Comparison of ENCODE assay signal across 12 cellular contexts in the genomic region with DNA sequence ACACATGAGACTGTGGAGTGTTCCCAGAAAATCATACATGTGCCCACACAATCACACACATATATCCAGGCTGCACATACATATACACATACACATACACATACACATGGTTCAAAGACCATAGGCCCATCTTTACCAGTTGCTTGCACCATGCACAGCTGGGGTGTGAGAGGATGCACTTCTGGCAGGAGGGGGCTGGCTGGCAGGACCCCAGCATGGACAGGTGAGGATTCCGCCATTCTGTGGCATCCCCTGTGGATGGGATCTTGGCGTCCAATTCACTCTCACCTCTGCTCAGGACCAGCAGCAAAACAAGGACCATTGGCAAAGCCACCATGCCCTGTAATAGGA.
DNase-seq lines count a peak whose midpoint lies in the region; ATAC-seq and TF ChIP-seq lines count a peak whose summit lies in the region.
"Had no signal": no experiment of that assay in that cellular context is flagged by ENCODE, and none has a peak within 500 bp of the region (broad histone marks: within the 10 kb centered on the region; RNA-seq: fewer than 3 reads in every experiment).

No MANE protein-coding gene starts in this region.

- peaks cover 62% of the 10 kb centered on the region for H3K36me3 Mint-ChIP-seq in effector memory CD8-positive, alpha-beta T cell (ENCODE audit: insufficient read depth)

- H3K27ac ChIP-seq in KMS-11, result peak overlapping the region; percentile 79

- H3K4me1 Mint-ChIP-seq in effector memory CD8-positive, alpha-beta T cell (ENCODE audit: low read depth in 2 of 2), result peaks cover 42 to 64% of the 10 kb centered on the region in 2 donors

- TF ChIP-seq CTCF in KMS-11 (conservative IDR thresholded peaks at IDR 0.05; ENCODE audit: low read depth, low read length), result no peak
- TF ChIP-seq CTCF in GM20000 (IDR thresholded peaks at IDR 0.05; ENCODE audit: extremely low read depth, missing control alignments), result no peak

- peak overlapping the region; percentile 47 for H3K4me2 ChIP-seq in KMS-11

- no peak overlapping the region for H2AFZ ChIP-seq in KMS-11 (ENCODE audit: low read depth)

- H3K27me3 Mint-ChIP-seq in effector memory CD8-positive, alpha-beta T cell, result no peaks in the 10 kb centered on the region

- no peak for TF ChIP-seq POLR2A in GM18505 (IDR thresholded peaks at IDR 0.05; ENCODE audit: borderline replicate concordance, extremely low read depth, insufficient read depth, insufficient read length)

- ATAC-seq in GM18505 (IDR thresholded peaks at IDR 0.05; ENCODE audit: unreplicated experiment), result peak; percentile 3
- peak; percentile 22 for ATAC-seq in GM21515 (IDR thresholded peaks at IDR 0.05; ENCODE audit: unreplicated experiment)
- ATAC-seq in effector memory CD8-positive, alpha-beta T cell (replicated peaks), result no peak
- no peak for ATAC-seq in GM21360 (IDR thresholded peaks at IDR 0.05; ENCODE audit: unreplicated experiment)

- H3K79me2 ChIP-seq in KMS-11 (ENCODE audit: insufficient read depth, low read depth), result peaks cover 80% of the 10 kb centered on the region

- no peaks in the 10 kb centered on the region for H4K20me1 ChIP-seq in KMS-11 (ENCODE audit: insufficient read depth)

- peak overlapping the region; percentile 50 for H3K4me3 ChIP-seq in KMS-11 (IDR thresholded peaks at IDR 0.05; ENCODE audit: insufficient read depth, low read depth, low read length)
- H3K4me3 ChIP-seq: stomach had no signal

- no peaks in the 10 kb centered on the region for H3K9me3 Mint-ChIP-seq in effector memory CD8-positive, alpha-beta T cell
- H3K9me3 Mint-ChIP-seq: neural crest cell had no signal

- H3K9ac ChIP-seq in KMS-11, result peak overlapping the region; percentile 34; the same call in 1 of the 2 replicates

- peak overlapping the region; percentile 58 to 72 for H3K4me3 Mint-ChIP-seq in effector memory CD8-positive, alpha-beta T cell
- H3K4me3 Mint-ChIP-seq: neural crest cell had no signal

- H3K27me3 ChIP-seq in KMS-11 (ENCODE audit: insufficient read depth, low read depth), result no peaks in the 10 kb centered on the region
- H3K27me3 ChIP-seq: stomach had no signal

- peaks cover 100% of the 10 kb centered on the region for H3K4me1 ChIP-seq in KMS-11 (ENCODE audit: low read depth, poor library complexity, severe bottlenecking)

- peak overlapping the region; percentile 36 to 82 for H3K27ac Mint-ChIP-seq in effector memory CD8-positive, alpha-beta T cell

- DNase-seq in effector memory CD8-positive, alpha-beta T cell, result no peak
- DNase-seq in GM20000 (ENCODE audit: low spot score) (no peak), GM19238 (ENCODE audit: insufficient read length, low spot score) (no peak)
- DNase-seq: DMS79, Kasumi-1, NCI-H446 treated with DMSO at 0.1 percent for 48 hours, stomach had no signal

- H3K36me3 ChIP-seq in KMS-11 (ENCODE audit: insufficient read depth), result peaks cover 66% of the 10 kb centered on the region; the same call in 1 of the 2 replicates
- H3K36me3 ChIP-seq: stomach had no signal

Comparison
In these comparisons a context has a peak if more than half of its experiments do, and no peak if none do; other contexts are left out.
1. ATAC-seq: peak in GM18505 (single experiment) and GM21515 (single experiment); none in effector memory CD8-positive, alpha-beta T cell (single experiment) and GM21360 (single experiment).